8 cellular contexts compared by ENCODE assay signal in the genomic region with DNA sequence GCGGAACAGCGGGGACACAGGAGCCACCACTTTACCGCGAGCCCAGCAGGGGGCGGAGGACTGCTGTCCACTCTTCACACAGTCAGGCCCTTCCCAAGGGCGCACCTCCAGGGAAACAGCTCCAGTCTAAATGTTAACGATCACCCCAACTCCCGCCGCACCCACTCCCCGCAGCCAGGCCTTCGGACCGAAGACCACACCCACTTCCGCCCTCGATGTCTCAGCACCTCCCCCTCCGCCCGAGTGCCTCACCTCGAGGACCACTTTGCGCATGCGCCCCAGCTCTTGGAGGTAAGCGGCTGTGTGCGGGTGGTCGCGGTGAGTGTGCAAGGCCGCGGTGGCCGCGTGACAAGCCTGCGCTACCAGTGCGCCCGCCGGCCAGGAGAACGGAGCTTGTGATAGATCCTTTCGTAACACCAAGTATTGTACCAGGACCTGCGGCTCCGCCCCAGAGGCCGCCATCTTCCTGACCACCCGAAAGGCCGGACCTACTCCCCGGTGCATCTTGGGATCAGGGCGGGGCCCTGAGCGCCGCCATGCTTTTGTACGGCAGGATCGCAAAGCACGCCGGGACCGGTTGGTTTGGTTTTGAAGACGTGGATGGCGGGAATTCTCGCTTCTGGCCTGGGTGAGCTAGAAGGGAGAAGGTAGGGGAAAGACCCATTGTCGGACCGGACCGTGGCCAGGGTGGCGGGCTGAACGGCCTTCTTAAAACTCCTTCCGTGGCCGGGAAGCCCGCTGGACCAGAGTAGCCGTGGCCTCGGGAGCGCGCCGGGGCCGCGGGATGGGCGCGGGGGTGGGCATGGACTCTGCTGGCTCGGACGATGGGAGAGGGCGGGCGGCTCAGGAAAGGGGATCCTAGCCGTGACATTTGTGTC. TPM values are rescaled to one million over a fixed set of nuclear protein-coding genes. Genes with fewer than 3 reads are reported as not detected.
DNase-seq lines count a peak whose midpoint lies in the region; ATAC-seq and TF ChIP-seq lines count a peak whose summit lies in the region.

Gene CENPO (plus strand): TSS at position 552 of the 878 bp plus-strand sequence. CDS start 495 bp downstream, outside the sequence.
Gene PTRHD1 (minus strand): TSS at position 518 of the 878 bp plus-strand sequence. CDS start 14 bp downstream, at position 504.

- H3K27me3 ChIP-seq in PC-9 (ENCODE audit: insufficient read depth, low read depth): no peaks in the 10 kb centered on the region
- H3K27me3 ChIP-seq in mucosa of rectum (ENCODE audit: control insufficient read depth in 2 of 2, insufficient read depth in 2 of 2, low read length in 2 of 2): no peaks in the 10 kb centered on the region

- H3F3A ChIP-seq in PC-9 (ENCODE audit: insufficient read depth, low read depth): peaks cover 14% of the 10 kb centered on the region; the same call in 1 of the 2 replicates

- CTCF ChIA-PET in PC-9 (lab: Charles Lee): interaction anchor here (0.6 to 1.4 kb wide), 5 partner anchors 10 to 179 kb away, joined by 3 to 8 read pairs (median 3); no protein-coding TSS in a partner anchor

- in situ Hi-C loops in KBM-7 (cut with MboI; ENCODE audit: low pct_unique_long_range_greater_than_20kb, low sequenced_read_pairs): no loop called here

- BruUV-seq in PC-9 (replicated peaks; lab: Mats Ljungman, UMichigan): no TSS peak

- H3K4me3 ChIP-seq in PC-9: peak within 1 kb of the TSS; percentile 71
- H3K4me3 ChIP-seq in epithelial cell of proximal tubule (ENCODE audit: low read depth, low read length): peak within 1 kb of the TSS; percentile 90
- H3K4me3 ChIP-seq in mucosa of rectum (ENCODE audit: low read length in 2 of 2): peak within 1 kb of the TSS; percentile 93 to 100

- peaks cover 46% of the 10 kb centered on the region for H3K79me2 ChIP-seq in PC-9 (ENCODE audit: low read depth)

- H3K27ac ChIP-seq in PC-9: peak within 1 kb of the TSS; percentile 89
- peak within 1 kb of the TSS; percentile 99 to 100 for H3K27ac ChIP-seq in mucosa of rectum (ENCODE audit: low read depth in 2 of 2, low read length in 2 of 2)

- intact Hi-C loops in PC-9 (cut with micrococcal nuclease; ENCODE audit: unreplicated experiment): loop anchor here (1.0 to 10.0 kb wide), 4 partner anchors 178 to 711 kb away; partner anchors contain the start of genes DNAJC27 and TP53I3

- H3K36me3 ChIP-seq in PC-9 (ENCODE audit: low read depth): no peaks in the 10 kb centered on the region
- peaks cover 0 to 9% of the 10 kb centered on the region in 2 donors for H3K36me3 ChIP-seq in mucosa of rectum (ENCODE audit: control insufficient read depth in 2 of 2, insufficient read depth in 2 of 2, low read length in 2 of 2)

- H3K4me1 ChIP-seq in PC-9 (replicated peaks; ENCODE audit: insufficient read depth) (peaks cover 31% of the 10 kb centered on the region), mucosa of rectum (ENCODE audit: control insufficient read depth in 2 of 2, insufficient read depth in 2 of 2, low read length in 2 of 2) (peaks cover 5 to 13% of the 10 kb centered on the region in 2 donors)

- peak within 1 kb of the TSS; percentile 94 to 97 for H3K9ac ChIP-seq in mucosa of rectum (ENCODE audit: low read depth in 1 of 2, low read length in 2 of 2)

- no peaks in the 10 kb centered on the region for H4K20me1 ChIP-seq in PC-9 (ENCODE audit: insufficient read depth)

- peak; percentile 82 for ATAC-seq in GM21717 (IDR thresholded peaks at IDR 0.05; ENCODE audit: unreplicated experiment)

- H2AFZ ChIP-seq in PC-9: peak within 1 kb of the TSS; percentile 88

- POLR2A ChIA-PET in PC-9 (lab: Charles Lee; ENCODE audit: unreplicated experiment): interaction anchor here (0.6 to 0.7 kb wide), 3 partner anchors 337 to 384 kb away, joined by 3 to 7 read pairs (median 6); no protein-coding TSS in a partner anchor

- H3K9me2 ChIP-seq in PC-9 (ENCODE audit: insufficient read depth): no peaks in the 10 kb centered on the region

- H3K9me3 ChIP-seq in PC-9 (ENCODE audit: insufficient read depth, low read depth) (no peaks in the 10 kb centered on the region), mucosa of rectum (ENCODE audit: control insufficient read depth in 2 of 2, low read length in 2 of 2) (no peaks in the 10 kb centered on the region)

- TF ChIP-seq CTCF in PC-9 (conservative IDR thresholded peaks at IDR 0.05) (peak; percentile 82), epithelial cell of proximal tubule (conservative IDR thresholded peaks at IDR 0.05; ENCODE audit: low read depth, low read length) (peak; percentile 76)

- DNase-seq in DMS79 (lab: John Stamatoyannopoulos, UW) (peak; percentile 96), KBM-7 (peak; percentile 97), PC-9 (peak; percentile 93 to 96), epithelial cell of proximal tubule (ENCODE audit: low read depth) (peak; percentile 77)
- DNase-seq in activated T-cell treated with anti-CD3 and anti-CD28 coated beads, Interleukin-2, amount 50 U/mL, for 1 hour: peak; percentile 97
- DNase-seq in stimulated activated CD8-positive, alpha-beta memory T cell treated with anti-CD3 and anti-CD28 coated beads, Interleukin-4, amount 100 ng/mL, for 48 hours: peak; percentile 95

- peak within 1 kb of the TSS; percentile 78 for H3K4me2 ChIP-seq in PC-9

RNA-seq across cellular contexts. Expression of gene CENPO, which starts in this region (rescaled TPM):
- total RNA-seq in PC-9 (2021): 21.3 and 33.0 TPM in 2 replicates
- 18.0 and 36.5 TPM in 2 replicates for total RNA-seq in epithelial cell of proximal tubule

RNA-seq across cellular contexts. Expression of gene PTRHD1, which starts in this region (rescaled TPM):
- total RNA-seq in PC-9 (2021) (23.6 and 28.7 TPM in 2 replicates), epithelial cell of proximal tubule (50.3 and 58.3 TPM in 2 replicates)

Comparison
In these comparisons a context has a peak if more than half of its experiments do, and no peak if none do; other contexts are left out.
1. Peak in every context shown above with its lines: DNase-seq, ATAC-seq, H3K4me3 ChIP-seq and H3K27ac ChIP-seq.